ENCODE assay signal across 15 cellular contexts in genomic region chr7:94042381-94042780, GRCh38. TPM values are rescaled to one million over a fixed set of nuclear protein-coding genes. Genes with fewer than 3 reads are reported as not detected.
DNase-seq lines count a peak whose midpoint lies in the region; ATAC-seq, FAIRE-seq and TF ChIP-seq lines count a peak whose summit lies in the region.
"Had no signal": no experiment of that assay in that cellular context is flagged by ENCODE, and none has a peak within 500 bp of the region (broad histone marks: within the 10 kb centered on the region; RNA-seq: fewer than 3 reads in every experiment).

No MANE protein-coding gene starts in this region.

- peaks cover 9% of the 10 kb centered on the region for H3K27me3 Mint-ChIP-seq in activated T-helper 1 cell treated with anti-CD3 and anti-CD28 coated beads, Interleukin-12 subunit alpha, Interleukin-12 subunit beta, Interleukin-2, Interleukin-4 antibody, amounts not matched to agents 30 ng/mL and 10 ng/mL and 1 ng/mL, durations not matched to agents 14 hours and 24 hours and 36 hours (ENCODE audit: insufficient read depth)

- TF ChIP-seq EP300 in GM12878 (IDR thresholded peaks at IDR 0.05; ENCODE audit: borderline replicate concordance in 1 of 2, control insufficient read depth in 1 of 2, low read depth in 2 of 2, low read length in 2 of 2): 0 out of 4 replicates have a peak, but pooled peaks of 1 of the 2 experiments have one; percentile 40

- H3K27me3 ChIP-seq in GM12878 (replicated peaks in 1 of 2; ENCODE audit: control insufficient read depth in 2 of 2, insufficient read depth in 2 of 2, low read length in 1 of 2): no peaks in the 10 kb centered on the region

- DNase-seq in GM12878 (ENCODE audit: low read depth, low spot score) (no peak), SK-N-DZ (ENCODE audit: low spot score) (no peak), hypothalamus (lab: John Stamatoyannopoulos, UW) (no peak), NCI-H146 (lab: John Stamatoyannopoulos, UW) (no peak)
- no peak for DNase-seq in activated T-helper 1 cell treated with anti-CD3 and anti-CD28 coated beads, Interleukin-12 subunit alpha, Interleukin-12 subunit beta, Interleukin-2, Interleukin-4 antibody, amounts not matched to agents 30 ng/mL and 10 ng/mL and 1 ng/mL, durations not matched to agents 14 hours and 24 hours and 36 hours (ENCODE audit: low spot score)
- DNase-seq: activated T-cell treated with anti-CD3 and anti-CD28 coated beads, Interleukin-2, amount 50 U/mL, for 72 hours; NCI-H2029; PC-9; right cardiac atrium had no signal

- H3K9ac ChIP-seq in GM12878 (ENCODE audit: control insufficient read depth, insufficient read depth, low read length): no peak overlapping the region

- no peaks in the 10 kb centered on the region for H3K36me3 ChIP-seq in GM12878 (ENCODE audit: control insufficient read depth in 2 of 2, insufficient read depth in 2 of 2, low read length in 1 of 2)
- H3K36me3 ChIP-seq: tibial nerve had no signal

- no peak for TF ChIP-seq RAD21 in GM12878 (IDR thresholded peaks at IDR 0.05; ENCODE audit: insufficient read depth, low read depth, low read length)

- H4K20me1 ChIP-seq in GM12878 (ENCODE audit: control insufficient read depth, insufficient read depth): no peaks in the 10 kb centered on the region

- TF ChIP-seq CTCF in GM12878 (IDR thresholded peaks at IDR 0.05 in 2 of 3, conservative IDR thresholded peaks at IDR 0.05 in 1 of 3; ENCODE audit: control insufficient read depth in 2 of 3, extremely low read depth in 1 of 3, insufficient read depth in 1 of 3, low read depth in 3 of 3, low read length in 3 of 3): 0 out of 6 replicates have a peak, but pooled peaks of 1 of the 3 experiments have one; percentile 3

- no peaks in the 10 kb centered on the region for H3K36me3 Mint-ChIP-seq in activated T-helper 1 cell treated with anti-CD3 and anti-CD28 coated beads, Interleukin-12 subunit alpha, Interleukin-12 subunit beta, Interleukin-2, Interleukin-4 antibody, amounts not matched to agents 30 ng/mL and 10 ng/mL and 1 ng/mL, durations not matched to agents 14 hours and 24 hours and 36 hours (ENCODE audit: low read depth)

- H3K4me3 ChIP-seq in GM12878: no peak overlapping the region
- H3K4me3 ChIP-seq: PC-9, tibial nerve had no signal

- no peaks in the 10 kb centered on the region for H3K79me2 ChIP-seq in GM12878 (ENCODE audit: control insufficient read depth, insufficient read depth, low read length)

- peak; percentile 95 for ATAC-seq in GM18909 (IDR thresholded peaks at IDR 0.05; ENCODE audit: poor library complexity, unreplicated experiment)
- peak; percentile 85 for ATAC-seq in GM21619 (IDR thresholded peaks at IDR 0.05; ENCODE audit: unreplicated experiment)
- peak; percentile 93 for ATAC-seq in HG03108 (IDR thresholded peaks at IDR 0.05; ENCODE audit: unreplicated experiment)
- ATAC-seq in GM12878: peak; percentile 80
- ATAC-seq: activated T-cell treated with anti-CD3 and anti-CD28 coated beads, Interleukin-2, amount 50 U/mL, for 72 hours had no signal

- no peak overlapping the region for H3K27ac Mint-ChIP-seq in activated T-helper 1 cell treated with anti-CD3 and anti-CD28 coated beads, Interleukin-12 subunit alpha, Interleukin-12 subunit beta, Interleukin-2, Interleukin-4 antibody, amounts not matched to agents 30 ng/mL and 10 ng/mL and 1 ng/mL, durations not matched to agents 14 hours and 24 hours and 36 hours
- H3K27ac Mint-ChIP-seq: activated T-cell treated with anti-CD3 and anti-CD28 coated beads, Interleukin-2, amount 50 U/mL, for 72 hours had no signal

- H3K4me1 ChIP-seq in GM12878 (ENCODE audit: control insufficient read depth, insufficient read depth, low read length): no peaks in the 10 kb centered on the region; the same call in 1 of the 2 replicates
- H3K4me1 ChIP-seq: tibial nerve had no signal

- H3K9me3 ChIP-seq in GM12878 (replicated peaks; ENCODE audit: control insufficient read depth, insufficient read depth, low read length): peaks cover 1% of the 10 kb centered on the region; the same call in 2 of the 3 replicates
- H3K9me3 ChIP-seq: tibial nerve had no signal

- SMC1A ChIA-PET in GM12878 (lab: Charles Lee; ENCODE audit: uncharacterized antibody, unreplicated experiment): interaction anchor here (0.6 to 2.7 kb wide), 10 partner anchors 8 to 197 kb away, joined by 3 to 13 read pairs (median 4); no protein-coding TSS in a partner anchor

- H3K27ac ChIP-seq in GM12878 (ENCODE audit: control insufficient read depth, insufficient read depth): no peak overlapping the region
- H3K27ac ChIP-seq: PC-9, tibial nerve had no signal

- POLR2A ChIA-PET in GM12878 (lab: Charles Lee): interaction anchor here (1.5 to 2.1 kb wide), 2 partner anchors 9 to 45 kb away, joined by 6 to 8 read pairs; no protein-coding TSS in a partner anchor

- TF ChIP-seq POLR2A in GM12878 (IDR thresholded peaks at IDR 0.05; ENCODE audit: low read depth, low read length): no peak

- no peak overlapping the region for H3K4me2 ChIP-seq in GM12878 (ENCODE audit: control insufficient read depth, insufficient read depth)
- H3K4me2 ChIP-seq: PC-9 had no signal

- no peaks in the 10 kb centered on the region for H3K9me3 Mint-ChIP-seq in activated T-helper 1 cell treated with anti-CD3 and anti-CD28 coated beads, Interleukin-12 subunit alpha, Interleukin-12 subunit beta, Interleukin-2, Interleukin-4 antibody, amounts not matched to agents 30 ng/mL and 10 ng/mL and 1 ng/mL, durations not matched to agents 14 hours and 24 hours and 36 hours
- H3K9me3 Mint-ChIP-seq: activated T-cell treated with anti-CD3 and anti-CD28 coated beads, Interleukin-2, amount 50 U/mL, for 72 hours had no signal

- in situ Hi-C loops in GM12878 (cut with MboI): no loop called here

- 66% methylated on average over 3 of the region's 3 CpGs for WGBS in GM12878 (ENCODE audit: insufficient coverage, insufficient replicate concordance, low lambda C conversion rate, missing lambda C conversion rate)

- H3K4me3 Mint-ChIP-seq in activated T-helper 1 cell treated with anti-CD3 and anti-CD28 coated beads, Interleukin-12 subunit alpha, Interleukin-12 subunit beta, Interleukin-2, Interleukin-4 antibody, amounts not matched to agents 30 ng/mL and 10 ng/mL and 1 ng/mL, durations not matched to agents 14 hours and 24 hours and 36 hours: no peak overlapping the region
- H3K4me3 Mint-ChIP-seq: activated T-cell treated with anti-CD3 and anti-CD28 coated beads, Interleukin-2, amount 50 U/mL, for 72 hours had no signal

- H3K4me1 Mint-ChIP-seq in activated T-helper 1 cell treated with anti-CD3 and anti-CD28 coated beads, Interleukin-12 subunit alpha, Interleukin-12 subunit beta, Interleukin-2, Interleukin-4 antibody, amounts not matched to agents 30 ng/mL and 10 ng/mL and 1 ng/mL, durations not matched to agents 14 hours and 24 hours and 36 hours (ENCODE audit: low read depth): no peaks in the 10 kb centered on the region

- peak; percentile 61 for FAIRE-seq in GM12878 (lab: Jason Lieb, UNC)
- FAIRE-seq: D721Med, TTC549 had no signal

- CTCF ChIA-PET in GM12878 (lab: Yijun Ruan, JAX): interaction anchor here (1.6 to 2.8 kb wide), 2 partner anchors 9 to 45 kb away, joined by 4 to 10 read pairs; no protein-coding TSS in a partner anchor

- RAD21 ChIA-PET in GM12878 (lab: Charles Lee; ENCODE audit: unreplicated experiment): interaction anchor here (1.2 to 2.8 kb wide), 5 partner anchors 10 to 140 kb away, joined by 3 to 19 read pairs (median 8); no protein-coding TSS in a partner anchor

- no peak overlapping the region for H2AFZ ChIP-seq in GM12878 (ENCODE audit: control insufficient read depth, low read depth, low read length)
- H2AFZ ChIP-seq: PC-9 had no signal

- BruUV-seq in GM12878 (replicated peaks; lab: Mats Ljungman, UMichigan): no TSS peak

- intact Hi-C loops in GM12878 (cut with micrococcal nuclease; ENCODE audit: unreplicated experiment): no loop called here
- intact Hi-C loops in activated T-helper 1 cell treated with anti-CD3 and anti-CD28 coated beads, Interleukin-12 subunit alpha, Interleukin-12 subunit beta, Interleukin-2, Interleukin-4 antibody, amounts not matched to agents 30 ng/mL and 10 ng/mL and 1 ng/mL, durations not matched to agents 14 hours and 24 hours and 36 hours (cut with micrococcal nuclease): no loop called here

TF ChIP-seq in GM12878, 131 proteins besides CTCF, POLR2A, EP300 and RAD21 (continues in another document):
- peak; percentile 38; the same call in 1 of the 2 replicates for TF ChIP-seq BCL11A (IDR thresholded peaks at IDR 0.05; ENCODE audit: low read depth, low read length)
- no peak for TF ChIP-seq KDM1A (IDR thresholded peaks at IDR 0.05; ENCODE audit: borderline replicate concordance)
- TF ChIP-seq RUNX3 (IDR thresholded peaks at IDR 0.05; ENCODE audit: low read length): 0 out of 2 replicates have a peak, but pooled peaks have one; percentile 6
- no peak for TF ChIP-seq IRF4 (IDR thresholded peaks at IDR 0.05; ENCODE audit: low read depth, low read length)
- TF ChIP-seq GABPA (IDR thresholded peaks at IDR 0.05; ENCODE audit: low read depth): no peak
- TF ChIP-seq STAT3 (IDR thresholded peaks at IDR 0.05; ENCODE audit: low read depth, low read length): no peak
- 0 out of 2 replicates have a peak, but pooled peaks have one; percentile 26 for TF ChIP-seq IKZF1 (conservative IDR thresholded peaks at IDR 0.05)
- no peak for TF ChIP-seq SMC3 (IDR thresholded peaks at IDR 0.05; ENCODE audit: borderline replicate concordance, low read length)

RNA-seq across cellular contexts. Expression of gene BET1, which starts 38.2 kb away (rescaled TPM):
- total RNA-seq in GM12878 (2013; cell fraction: nucleolus; rRNA removed): 59.6 and 68.0 TPM in 2 replicates
- total RNA-seq in GM12878 (2014; rRNA removed) (16.2 and 18.1 TPM in 2 replicates), GM12878 (2014; rRNA removed; fragmentation: Illumina TruSeq; extraction: Trizol) (18.9 and 20.5 TPM in 2 replicates), GM12878 (2021) (12.5 and 15.6 TPM in 2 replicates)
- 11.0 TPM for polyA plus RNA-seq in GM12878 (2011; ENCODE audit: low read depth)
- polyA plus RNA-seq in GM12878 (2011; rRNA removed) (35.5 and 63.4 TPM in 2 replicates), GM12878 (2014; fragmentation: Illumina TruSeq; extraction: Trizol) (23.6 and 29.1 TPM in 2 replicates), GM12878 (2014; fragmentation: Nextera tagmentation; extraction: Ambion mirVana) (10 to 100 TPM; 80.2 to 99.5 TPM), GM12878 (2014; rRNA removed) (17.4 and 18.1 TPM in 2 replicates), GM12878 (2016; fragmentation: Nextera tagmentation; extraction: Ambion mirVana) (10 to 100 TPM; 33.2 to 42.0 TPM)
- 9.9 and 13.5 TPM in 2 replicates for polyA plus RNA-seq in GM12878 (2011; cell fraction: cytosol; rRNA removed)
- polyA plus RNA-seq in GM12878 (2011; cell fraction: nucleus; rRNA removed): 18.2 and 23.2 TPM in 2 replicates
- polyA plus RNA-seq in GM12878 (2012): 15.9 and 22.8 TPM in 2 replicates
- 9.1 and 11.0 TPM in 2 replicates for polyA minus RNA-seq in GM12878 (2011; rRNA and poly(A)+ RNA removed)
- 3.1 and 6.7 TPM in 2 replicates for polyA minus RNA-seq in GM12878 (2011; cell fraction: cytosol; rRNA and poly(A)+ RNA removed)
- 21.5 and 27.6 TPM in 2 replicates for polyA minus RNA-seq in GM12878 (2011; cell fraction: nucleus; rRNA and poly(A)+ RNA removed)
- total RNA-seq in activated T-helper 1 cell treated with anti-CD3 and anti-CD28 coated beads, Interleukin-12 subunit alpha, Interleukin-12 subunit beta, Interleukin-2, Interleukin-4 antibody, amounts not matched to agents 30 ng/mL and 10 ng/mL and 1 ng/mL, durations not matched to agents 14 hours and 24 hours and 36 hours: 21.4 and 21.6 TPM in 2 replicates
- polyA plus RNA-seq in SK-N-DZ (2014; cell fraction: cytosol; rRNA removed): 26.8 and 33.9 TPM in 2 replicates
- polyA plus RNA-seq in SK-N-DZ (2014; cell fraction: nucleus; rRNA removed): 24.8 and 27.2 TPM in 2 replicates
